Comparison of ENCODE assay signal across 13 cellular contexts in genomic region chr1:77536813-77537212, GRCh38.
A peak's percentile ranks its signal among the peaks of the same experiment; 100 is the strongest.
DNase-seq lines count a peak whose midpoint lies in the region; ATAC-seq and TF ChIP-seq lines count a peak whose summit lies in the region.
"Had no signal": no experiment of that assay in that cellular context is flagged by ENCODE, and none has a peak within 500 bp of the region (broad histone marks: within the 10 kb centered on the region; RNA-seq: fewer than 3 reads in every experiment).

No MANE protein-coding gene starts in this region.

- no peak for ATAC-seq in naive thymus-derived CD4-positive, alpha-beta T cell
- ATAC-seq in HG03520 (IDR thresholded peaks at IDR 0.05; ENCODE audit: unreplicated experiment): no peak
- ATAC-seq in HG03354 (IDR thresholded peaks at IDR 0.05; ENCODE audit: poor library complexity, severe bottlenecking, unreplicated experiment): no peak

- no peak overlapping the region for H3K4me3 ChIP-seq in retinal pigment epithelial cell (ENCODE audit: low read length)
- no peak overlapping the region for H3K4me3 ChIP-seq in naive thymus-derived CD4-positive, alpha-beta T cell (ENCODE audit: low read length)

- TF ChIP-seq CTCF in RWPE1 (conservative IDR thresholded peaks at IDR 0.05; ENCODE audit: low read depth) (no peak), retinal pigment epithelial cell (conservative IDR thresholded peaks at IDR 0.05; ENCODE audit: low read depth, low read length) (no peak)

- H3K27me3 ChIP-seq in naive thymus-derived CD4-positive, alpha-beta T cell (ENCODE audit: control insufficient read depth in 2 of 2, insufficient read depth in 2 of 2, low read length in 2 of 2): no peaks in the 10 kb centered on the region

- peaks cover 0 to 59% (median 0%) of the 10 kb centered on the region in 3 experiments for H3K36me3 ChIP-seq in naive thymus-derived CD4-positive, alpha-beta T cell (ENCODE audit: control insufficient read depth in 2 of 3, insufficient read depth in 3 of 3, low read length in 3 of 3)

- peaks cover 0 to 4% of the 10 kb centered on the region in 2 donors for H3K4me1 ChIP-seq in naive thymus-derived CD4-positive, alpha-beta T cell (ENCODE audit: control insufficient read depth in 2 of 2, insufficient read depth in 2 of 2, low read length in 2 of 2)

- H3K9me3 Mint-ChIP-seq in naive thymus-derived CD4-positive, alpha-beta T cell: peaks cover 0 to 1% (median 0%) of the 10 kb centered on the region in 11 donors

- no peaks in the 10 kb centered on the region for H3K27me3 Mint-ChIP-seq in naive thymus-derived CD4-positive, alpha-beta T cell

- CTCF ChIA-PET in RWPE1 (lab: Yijun Ruan, JAX): interaction anchor here (0.6 kb wide), 1 partner anchor 9 kb away, joined by 4 read pairs; no protein-coding TSS in a partner anchor
- CTCF ChIA-PET in naive thymus-derived CD4-positive, alpha-beta T cell (lab: Charles Lee): no interaction called here

- DNase-seq in GM03348 (ENCODE audit: low spot score) (peak; percentile 88), RWPE1 (ENCODE audit: low spot score) (peak; percentile 88), epidermal melanocyte (ENCODE audit: insufficient read length, low spot score) (peak; percentile 57), retinal pigment epithelial cell (ENCODE audit: low read depth) (peak; percentile 60), NCI-H748 (lab: John Stamatoyannopoulos, UW; ENCODE audit: unreplicated experiment) (no peak)
- DNase-seq in naive thymus-derived CD4-positive, alpha-beta T cell: no peak
- DNase-seq: activated CD4-positive, alpha-beta T cell treated with anti-CD3 and anti-CD28 coated beads, Interleukin-2, amount 50 U/mL, for 1 hour; activated naive CD4-positive, alpha-beta T cell; endodermal cell; Kasumi-1; NCI-H345 had no signal

- intact Hi-C loops in naive thymus-derived CD4-positive, alpha-beta T cell (cut with micrococcal nuclease): loop anchor here in 1 of 2 donors (10.0 kb wide), 2 partner anchors 252 to 1542 kb away; partner anchors contain the start of gene AK5

- H3K27ac ChIP-seq in RWPE1: peak overlapping the region; percentile 76
- no peak overlapping the region for H3K27ac ChIP-seq in naive thymus-derived CD4-positive, alpha-beta T cell (ENCODE audit: low read depth, low read length)

- POLR2A ChIA-PET in RWPE1 (lab: Yijun Ruan, JAX; ENCODE audit: low non-redundant PET): no interaction called here
- POLR2A ChIA-PET in naive thymus-derived CD4-positive, alpha-beta T cell (lab: Charles Lee): no interaction called here

- peak overlapping the region in 3 of 9 donors; percentile 10 to 33 (median 21) for H3K27ac Mint-ChIP-seq in naive thymus-derived CD4-positive, alpha-beta T cell
- H3K27ac Mint-ChIP-seq: endodermal cell had no signal

- H3K9me3 ChIP-seq in naive thymus-derived CD4-positive, alpha-beta T cell (ENCODE audit: control insufficient read depth in 2 of 3, low read length in 3 of 3): no peaks in the 10 kb centered on the region

- peaks cover 0 to 35% (median 25%) of the 10 kb centered on the region in 5 donors for H3K36me3 Mint-ChIP-seq in naive thymus-derived CD4-positive, alpha-beta T cell

- H3K4me3 Mint-ChIP-seq in naive thymus-derived CD4-positive, alpha-beta T cell: no peak overlapping the region
- H3K4me3 Mint-ChIP-seq: endodermal cell had no signal

- H3K4me1 Mint-ChIP-seq in naive thymus-derived CD4-positive, alpha-beta T cell: peaks cover 2 to 16% (median 10%) of the 10 kb centered on the region in 7 donors

Comparison
In these comparisons a context has a peak if more than half of its experiments do, and no peak if none do; other contexts are left out.
1. DNase-seq: peak in GM03348 (single experiment), RWPE1 (single experiment), epidermal melanocyte (single experiment) and retinal pigment epithelial cell (single experiment); none in naive thymus-derived CD4-positive, alpha-beta T cell (0 of 9) and NCI-H748 (single experiment).